ENCODE assay signal across 30 cellular contexts in genomic region chr19:50406156-50406820, GRCh38. TPM values are rescaled to one million over a fixed set of nuclear protein-coding genes. Genes with fewer than 3 reads are reported as not detected.
"Had no signal": no experiment of that assay in that cellular context is flagged by ENCODE, and none has a peak within 500 bp of the region (broad histone marks: within the 10 kb centered on the region; RNA-seq: fewer than 3 reads in every experiment).

No MANE protein-coding gene starts in this region.

- H3K4me3 ChIP-seq: hepatocyte, left lung, ovary, prostate gland, right atrium auricular region, tibial artery had no signal

- H3K27ac ChIP-seq: hepatocyte, left lung, neutrophil, ovary, prostate gland, right atrium auricular region, tibial artery, VCaP had no signal

- H3K79me2 ChIP-seq: hepatocyte had no signal

- H3K4me3 Mint-ChIP-seq: activated CD4-positive, alpha-beta memory T cell treated with anti-CD3 and anti-CD28 coated beads, Interleukin-2, amount 10 ng/mL, durations not matched to agents 7 days and 5 days; activated CD4-positive, alpha-beta T cell treated with anti-CD3 and anti-CD28 coated beads, Interleukin-2, amount 10 ng/mL, durations not matched to agents 24 days and 14 days; activated T-helper 1 cell treated with anti-CD3 and anti-CD28 coated beads, Interleukin-12 subunit alpha, Interleukin-12 subunit beta, Interleukin-2, Interleukin-4 antibody, amounts not matched to agents 30 ng/mL and 10 ng/mL and 1 ng/mL, durations not matched to agents 14 hours and 24 hours and 36 hours; brain; dendritic cell treated with granulocyte-macrophage colony-stimulating factor and Interleukin-4, amounts not matched to agents 40 ng/mL and 50 ng/mL, for 4 days; immature natural killer cell; mesothelial cell of epicardium; naive thymus-derived CD8-positive, alpha-beta T cell; stimulated activated naive CD8-positive, alpha-beta T cell treated with anti-CD3 and anti-CD28 coated beads, Interleukin-15, amount 100 ng/mL, for 72 hours; T-helper 17 cell had no signal

- H3K27me3 ChIP-seq: hepatocyte, left lung, neutrophil, ovary, right atrium auricular region, tibial artery had no signal

- H3K4me2 ChIP-seq: hepatocyte had no signal

- H3K27me3 Mint-ChIP-seq: activated CD4-positive, alpha-beta memory T cell treated with anti-CD3 and anti-CD28 coated beads, Interleukin-2, amount 10 ng/mL, durations not matched to agents 7 days and 5 days; activated CD4-positive, alpha-beta T cell treated with anti-CD3 and anti-CD28 coated beads, Interleukin-2, amount 10 ng/mL, durations not matched to agents 24 days and 14 days; brain; dendritic cell treated with granulocyte-macrophage colony-stimulating factor and Interleukin-4, amounts not matched to agents 40 ng/mL and 50 ng/mL, for 4 days; naive thymus-derived CD8-positive, alpha-beta T cell; stimulated activated naive CD8-positive, alpha-beta T cell treated with anti-CD3 and anti-CD28 coated beads, Interleukin-15, amount 100 ng/mL, for 72 hours; T-helper 17 cell had no signal

- H2AFZ ChIP-seq: hepatocyte had no signal

- ATAC-seq: activated CD4-positive, CD25-positive, alpha-beta regulatory T cell treated with anti-CD3 and anti-CD28 coated beads, Interleukin-2, amount 50 U/mL, for 24 hours; activated naive CD4-positive, alpha-beta T cell treated with anti-CD3 and anti-CD28 coated beads, Interleukin-2, amount 50 U/mL, for 72 hours; esophagus mucosa; left lung; naive thymus-derived CD8-positive, alpha-beta T cell; stimulated activated naive CD8-positive, alpha-beta T cell treated with anti-CD3 and anti-CD28 coated beads, Interleukin-15, amount 100 ng/mL, for 72 hours; T-helper 17 cell had no signal

- H3K9me3 ChIP-seq: left lung, neutrophil, ovary, prostate gland, right atrium auricular region, tibial artery had no signal

- H3K4me1 ChIP-seq: left lung, prostate gland, right atrium auricular region, tibial artery had no signal

- H3K36me3 ChIP-seq: ovary, prostate gland had no signal

- H3K9me3 Mint-ChIP-seq: activated CD4-positive, alpha-beta memory T cell treated with anti-CD3 and anti-CD28 coated beads, Interleukin-2, amount 10 ng/mL, durations not matched to agents 7 days and 5 days; activated CD4-positive, alpha-beta T cell treated with anti-CD3 and anti-CD28 coated beads, Interleukin-2, amount 10 ng/mL, durations not matched to agents 24 days and 14 days; activated naive CD4-positive, alpha-beta T cell treated with anti-CD3 and anti-CD28 coated beads, Interleukin-2, amount 50 U/mL, for 72 hours; activated T-helper 1 cell treated with anti-CD3 and anti-CD28 coated beads, Interleukin-12 subunit alpha, Interleukin-12 subunit beta, Interleukin-2, Interleukin-4 antibody, amounts not matched to agents 30 ng/mL and 10 ng/mL and 1 ng/mL, durations not matched to agents 14 hours and 24 hours and 36 hours; brain; dendritic cell treated with granulocyte-macrophage colony-stimulating factor and Interleukin-4, amounts not matched to agents 40 ng/mL and 50 ng/mL, for 4 days; immature natural killer cell; mesothelial cell of epicardium; naive thymus-derived CD8-positive, alpha-beta T cell; stimulated activated naive CD8-positive, alpha-beta T cell treated with anti-CD3 and anti-CD28 coated beads, Interleukin-15, amount 100 ng/mL, for 72 hours had no signal

- DNase-seq: activated CD4-positive, alpha-beta memory T cell treated with anti-CD3 and anti-CD28 coated beads, Interleukin-2, amount 10 ng/mL, durations not matched to agents 7 days and 5 days; activated CD4-positive, alpha-beta T cell treated with anti-CD3 and anti-CD28 coated beads, Interleukin-2, amount 10 ng/mL, durations not matched to agents 24 days and 14 days; aorta; effector CD8-positive, alpha-beta T cell; glutamatergic neuron; immature natural killer cell; left lung; naive thymus-derived CD8-positive, alpha-beta T cell; ovary; stimulated activated CD4-positive, alpha-beta T cell treated with anti-CD3 and anti-CD28 coated beads, Interleukin-4, amount 100 ng/mL, for 24 hours; stimulated activated naive CD8-positive, alpha-beta T cell treated with anti-CD3 and anti-CD28 coated beads, Interleukin-15, amount 100 ng/mL, for 72 hours; SW 1271; T-helper 17 cell; tibial artery had no signal

- H3K4me1 Mint-ChIP-seq: activated CD4-positive, alpha-beta memory T cell treated with anti-CD3 and anti-CD28 coated beads, Interleukin-2, amount 10 ng/mL, durations not matched to agents 7 days and 5 days; activated CD4-positive, alpha-beta T cell treated with anti-CD3 and anti-CD28 coated beads, Interleukin-2, amount 10 ng/mL, durations not matched to agents 24 days and 14 days; brain; immature natural killer cell; mesothelial cell of epicardium; stimulated activated naive CD8-positive, alpha-beta T cell treated with anti-CD3 and anti-CD28 coated beads, Interleukin-15, amount 100 ng/mL, for 72 hours had no signal

- H3K27ac Mint-ChIP-seq: activated CD4-positive, alpha-beta memory T cell treated with anti-CD3 and anti-CD28 coated beads, Interleukin-2, amount 10 ng/mL, durations not matched to agents 7 days and 5 days; activated CD4-positive, alpha-beta T cell treated with anti-CD3 and anti-CD28 coated beads, Interleukin-2, amount 10 ng/mL, durations not matched to agents 24 days and 14 days; brain; dendritic cell treated with granulocyte-macrophage colony-stimulating factor and Interleukin-4, amounts not matched to agents 40 ng/mL and 50 ng/mL, for 4 days; mesothelial cell of epicardium; naive thymus-derived CD8-positive, alpha-beta T cell; T-helper 17 cell had no signal

RNA-seq across cellular contexts. Expression of gene SPIB, which starts 12.4 kb away (rescaled TPM):
- total RNA-seq: cardiac septum, kidney epithelial cell, lung microvascular endothelial cell, prostate gland, right atrium auricular region had no signal

RNA-seq across cellular contexts. Expression of gene MYBPC2, which starts 26.4 kb away (rescaled TPM):
- total RNA-seq: aorta; cardiac septum; frontal cortex; lung microvascular endothelial cell; naive thymus-derived CD8-positive, alpha-beta T cell; right atrium auricular region had no signal

RNA-seq across cellular contexts. Expression of gene NAPSA, which starts 40.8 kb away (rescaled TPM):
- total RNA-seq: frontal cortex had no signal
